ENCODE assay signal across 16 cellular contexts in genomic region chr2:128797533-128797932, GRCh38.
DNase-seq lines count a peak whose midpoint lies in the region; ATAC-seq lines count a peak whose summit lies in the region.
"Had no signal": no experiment of that assay in that cellular context is flagged by ENCODE, and none has a peak within 500 bp of the region (broad histone marks: within the 10 kb centered on the region; RNA-seq: fewer than 3 reads in every experiment).

No MANE protein-coding gene starts in this region.

- DNase-seq in NCI-H1105 (lab: John Stamatoyannopoulos, UW), result no peak
- DNase-seq in KBM-7, result no peak
- DNase-seq in NCI-H510A (lab: John Stamatoyannopoulos, UW), result no peak
- no peak for DNase-seq in stimulated activated naive CD8-positive, alpha-beta T cell treated with anti-CD3 and anti-CD28 coated beads, Interleukin-15, Interleukin-2, amounts not matched to agents 100 U/mL and 50 U/mL, for 24 hours
- DNase-seq: activated CD8-positive, alpha-beta T cell treated with anti-CD3 and anti-CD28 coated beads, Interleukin-2, amount 10 ng/mL, durations not matched to agents 7 days and 5 days; activated gamma-delta T cell treated with Interleukin-2 at 50 U/mL for 16 hours; Caco-2; GF-D8; NCI-H1417 treated with DMSO at 0.1 percent for 48 hours; posterior cingulate gyrus; stimulated activated CD4-positive, alpha-beta T cell treated with anti-CD3 and anti-CD28 coated beads, Interleukin-15, amount 100 ng/mL, for 24 hours; T-helper 9 cell had no signal

- ATAC-seq in GM18498 (IDR thresholded peaks at IDR 0.05; ENCODE audit: unreplicated experiment), result peak; percentile 36
- peak; percentile 27 for ATAC-seq in GM19372 (IDR thresholded peaks at IDR 0.05; ENCODE audit: low read depth, unreplicated experiment)
- ATAC-seq in HG02610 (IDR thresholded peaks at IDR 0.05; ENCODE audit: unreplicated experiment), result peak; percentile 30
- ATAC-seq in HG03469 (IDR thresholded peaks at IDR 0.05; ENCODE audit: unreplicated experiment), result peak; percentile 17
- ATAC-seq in stimulated activated naive CD8-positive, alpha-beta T cell treated with anti-CD3 and anti-CD28 coated beads, Interleukin-15, Interleukin-2, amounts not matched to agents 100 U/mL and 50 U/mL, for 24 hours, result no peak
- ATAC-seq: activated CD8-positive, alpha-beta T cell treated with anti-CD3 and anti-CD28 coated beads, Interleukin-2, amount 10 ng/mL, durations not matched to agents 7 days and 5 days had no signal

- in situ Hi-C loops in KBM-7 (cut with MboI; ENCODE audit: low pct_unique_long_range_greater_than_20kb, low sequenced_read_pairs), result no loop called here
